14 cellular contexts compared by ENCODE assay signal in genomic region chr14:21215879-21216251, GRCh38. TPM values are rescaled to one million over a fixed set of nuclear protein-coding genes. Genes with fewer than 3 reads are reported as not detected.
DNase-seq lines count a peak whose midpoint lies in the region; TF ChIP-seq lines count a peak whose summit lies in the region.
"Had no signal": no experiment of that assay in that cellular context is flagged by ENCODE, and none has a peak within 500 bp of the region (broad histone marks: within the 10 kb centered on the region; RNA-seq: fewer than 3 reads in every experiment).

No MANE protein-coding gene starts in this region.

- H3K27me3 Mint-ChIP-seq in T-helper 2 cell treated with Interferon-gamma antibody and Interleukin-4, amounts not matched to agents 5 μg/mL and 100 μg/mL, for 36 hours (ENCODE audit: low read depth) = no peaks in the 10 kb centered on the region
- H3K27me3 Mint-ChIP-seq in dendritic cell treated with granulocyte-macrophage colony-stimulating factor and Interleukin-4, amounts not matched to agents 40 ng/mL and 50 ng/mL, for 4 days = no peaks in the 10 kb centered on the region
- no peaks in the 10 kb centered on the region for H3K27me3 Mint-ChIP-seq in progenitor cell of endocrine pancreas

- peaks cover 72% of the 10 kb centered on the region for H3K36me3 Mint-ChIP-seq in T-helper 2 cell treated with Interferon-gamma antibody and Interleukin-4, amounts not matched to agents 5 μg/mL and 100 μg/mL, for 36 hours (ENCODE audit: low read depth)
- H3K36me3 Mint-ChIP-seq in dendritic cell treated with granulocyte-macrophage colony-stimulating factor and Interleukin-4, amounts not matched to agents 40 ng/mL and 50 ng/mL, for 4 days (ENCODE audit: low read depth) = peaks cover 91% of the 10 kb centered on the region
- peaks cover 44% of the 10 kb centered on the region for H3K36me3 Mint-ChIP-seq in progenitor cell of endocrine pancreas (ENCODE audit: insufficient read depth)

- no peaks in the 10 kb centered on the region for H3K9me3 Mint-ChIP-seq in T-helper 2 cell treated with Interferon-gamma antibody and Interleukin-4, amounts not matched to agents 5 μg/mL and 100 μg/mL, for 36 hours
- no peaks in the 10 kb centered on the region for H3K9me3 Mint-ChIP-seq in dendritic cell treated with granulocyte-macrophage colony-stimulating factor and Interleukin-4, amounts not matched to agents 40 ng/mL and 50 ng/mL, for 4 days
- H3K9me3 Mint-ChIP-seq in progenitor cell of endocrine pancreas (ENCODE audit: low read depth) = no peaks in the 10 kb centered on the region

- DNase-seq in activated effector memory CD4-positive, alpha-beta T cell treated with Interleukin-2 at 50 U/mL for 16 hours = peak; percentile 25
- DNase-seq in activated effector memory CD4-positive, alpha-beta T cell treated with anti-CD3 and anti-CD28 coated beads, Interleukin-2, amount 50 U/mL, for 16 hours = no peak
- no peak for DNase-seq in T-helper 2 cell treated with Interferon-gamma antibody and Interleukin-4, amounts not matched to agents 5 μg/mL and 100 μg/mL, for 36 hours (ENCODE audit: low spot score)
- no peak for DNase-seq in progenitor cell of endocrine pancreas (ENCODE audit: low spot score, unreplicated experiment)
- no peak for DNase-seq in AG20443 (ENCODE audit: low spot score)
- no peak for DNase-seq in mesenteric fat pad (ENCODE audit: low spot score)
- DNase-seq in stimulated activated CD4-positive, alpha-beta T cell treated with anti-CD3 and anti-CD28 coated beads, Interleukin-2, amount 100 ng/mL, for 24 hours = no peak
- DNase-seq: activated gamma-delta T cell; brain microvascular endothelial cell; heart left ventricle; Karpas-422; NCI-H226; stimulated activated CD4-positive, alpha-beta T cell treated with anti-CD3 and anti-CD28 coated beads, Interleukin-1b, Interleukin-23, amount 100 ng/mL, for 48 hours had no signal

- H3K27ac Mint-ChIP-seq in T-helper 2 cell treated with Interferon-gamma antibody and Interleukin-4, amounts not matched to agents 5 μg/mL and 100 μg/mL, for 36 hours = peak overlapping the region; percentile 77
- H3K27ac Mint-ChIP-seq in dendritic cell treated with granulocyte-macrophage colony-stimulating factor and Interleukin-4, amounts not matched to agents 40 ng/mL and 50 ng/mL, for 4 days = peak overlapping the region; percentile 46
- H3K27ac Mint-ChIP-seq in progenitor cell of endocrine pancreas = peak overlapping the region; percentile 63

- intact Hi-C loops in dendritic cell treated with granulocyte-macrophage colony-stimulating factor and Interleukin-4, amounts not matched to agents 40 ng/mL and 50 ng/mL, for 4 days (cut with micrococcal nuclease) = no loop called here

- H3K4me1 Mint-ChIP-seq in T-helper 2 cell treated with Interferon-gamma antibody and Interleukin-4, amounts not matched to agents 5 μg/mL and 100 μg/mL, for 36 hours (ENCODE audit: low read depth) = peaks cover 47% of the 10 kb centered on the region
- H3K4me1 Mint-ChIP-seq in dendritic cell treated with granulocyte-macrophage colony-stimulating factor and Interleukin-4, amounts not matched to agents 40 ng/mL and 50 ng/mL, for 4 days (ENCODE audit: low read depth) = peaks cover 27% of the 10 kb centered on the region
- H3K4me1 Mint-ChIP-seq in progenitor cell of endocrine pancreas (ENCODE audit: low read depth) = peaks cover 7% of the 10 kb centered on the region

- no peak for TF ChIP-seq CTCF in progenitor cell of endocrine pancreas (IDR thresholded peaks at IDR 0.05; ENCODE audit: unreplicated experiment)

- H3K4me3 Mint-ChIP-seq in T-helper 2 cell treated with Interferon-gamma antibody and Interleukin-4, amounts not matched to agents 5 μg/mL and 100 μg/mL, for 36 hours = peak overlapping the region; percentile 66
- no peak overlapping the region for H3K4me3 Mint-ChIP-seq in dendritic cell treated with granulocyte-macrophage colony-stimulating factor and Interleukin-4, amounts not matched to agents 40 ng/mL and 50 ng/mL, for 4 days
- no peak overlapping the region for H3K4me3 Mint-ChIP-seq in progenitor cell of endocrine pancreas (ENCODE audit: low read depth)

RNA-seq across cellular contexts. Expression of gene HNRNPC, which starts 53.4 kb away (rescaled TPM):
- 676 and 690 TPM in 2 replicates for total RNA-seq in progenitor cell of endocrine pancreas
- 330 TPM for total RNA-seq in mesenteric fat pad
